16 cellular contexts compared by ENCODE assay signal in the genomic region with DNA sequence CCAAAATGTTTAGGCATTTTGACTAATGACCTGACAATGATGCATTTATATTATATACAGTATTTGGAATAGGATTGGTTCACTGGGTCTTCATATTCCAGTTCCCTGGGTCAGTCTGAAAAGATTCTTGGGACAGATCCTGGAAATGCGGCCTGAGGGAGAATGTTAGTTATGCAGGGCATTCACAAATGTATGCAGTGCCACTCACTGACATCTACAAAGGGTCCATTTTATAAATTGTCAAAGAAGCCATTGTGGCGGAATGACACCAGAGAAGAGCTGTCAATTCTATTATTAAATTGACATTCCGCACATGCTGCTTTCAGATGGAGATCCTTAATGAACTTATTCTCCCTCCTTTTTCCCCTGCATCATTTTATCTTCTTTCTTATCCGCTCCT.
"Had no signal": no experiment of that assay in that cellular context is flagged by ENCODE, and none has a peak within 500 bp of the region (broad histone marks: within the 10 kb centered on the region; RNA-seq: fewer than 3 reads in every experiment).

No MANE protein-coding gene starts in this region.

- H3K27me3 Mint-ChIP-seq: activated B cell treated with CpG ODN at 0.5 μM for 24 hours; activated CD4-positive, alpha-beta T cell treated with anti-CD3 and anti-CD28 coated beads, Interleukin-2, amount 10 ng/mL, durations not matched to agents 7 days and 5 days; activated naive CD4-positive, alpha-beta T cell treated with anti-CD3 and anti-CD28 coated beads, Interleukin-2, amount 10 ng/mL, durations not matched to agents 7 days and 5 days; central memory CD8-positive, alpha-beta T cell; effector memory CD8-positive, alpha-beta T cell had no signal

- H3K4me3 ChIP-seq: pancreas, skin epidermis, tibial nerve, vagina had no signal

- H3K9me3 Mint-ChIP-seq: activated naive CD4-positive, alpha-beta T cell treated with anti-CD3 and anti-CD28 coated beads, Interleukin-2, amount 10 ng/mL, durations not matched to agents 7 days and 5 days; brain; T-helper 1 cell treated with Interleukin-12 subunit alpha and Interleukin-12 subunit beta and Interleukin-4 antibody, amounts not matched to agents 30 μg/mL and 1 μg/mL, for 36 hours had no signal

- DNase-seq: activated B cell treated with CpG ODN at 0.5 μM for 24 hours; activated CD4-positive, alpha-beta T cell treated with anti-CD3 and anti-CD28 coated beads, Interleukin-2, amount 10 ng/mL, durations not matched to agents 7 days and 5 days; activated naive CD4-positive, alpha-beta T cell treated with anti-CD3 and anti-CD28 coated beads, Interleukin-2, amount 10 ng/mL, durations not matched to agents 7 days and 5 days; activated T-cell treated with anti-CD3 and anti-CD28 coated beads for 4 hours; effector memory CD8-positive, alpha-beta T cell; immature natural killer cell; left colon; pancreas had no signal

- H3K36me3 Mint-ChIP-seq: activated naive CD4-positive, alpha-beta T cell treated with anti-CD3 and anti-CD28 coated beads, Interleukin-2, amount 10 ng/mL, durations not matched to agents 7 days and 5 days; brain; immature natural killer cell had no signal

- H3K4me3 Mint-ChIP-seq: activated B cell treated with CpG ODN at 0.5 μM for 24 hours; activated CD4-positive, alpha-beta T cell treated with anti-CD3 and anti-CD28 coated beads, Interleukin-2, amount 10 ng/mL, durations not matched to agents 7 days and 5 days; activated naive CD4-positive, alpha-beta T cell treated with anti-CD3 and anti-CD28 coated beads, Interleukin-2, amount 10 ng/mL, durations not matched to agents 7 days and 5 days; central memory CD8-positive, alpha-beta T cell; effector memory CD8-positive, alpha-beta T cell; immature natural killer cell; neural crest cell; T-helper 1 cell treated with Interleukin-12 subunit alpha and Interleukin-12 subunit beta and Interleukin-4 antibody, amounts not matched to agents 30 μg/mL and 1 μg/mL, for 36 hours had no signal

- H3K4me1 ChIP-seq: pancreas, vagina had no signal

- H3K36me3 ChIP-seq: pancreas, tibial nerve, vagina had no signal

- H3K27me3 ChIP-seq: pancreas, tibial nerve, vagina had no signal

- H3K27ac ChIP-seq: pancreas, skin epidermis, vagina had no signal

- H3K4me1 Mint-ChIP-seq: activated B cell treated with CpG ODN at 0.5 μM for 24 hours; activated CD4-positive, alpha-beta T cell treated with anti-CD3 and anti-CD28 coated beads, Interleukin-2, amount 10 ng/mL, durations not matched to agents 7 days and 5 days; activated naive CD4-positive, alpha-beta T cell treated with anti-CD3 and anti-CD28 coated beads, Interleukin-2, amount 10 ng/mL, durations not matched to agents 7 days and 5 days; central memory CD8-positive, alpha-beta T cell; immature natural killer cell had no signal

- H3K27ac Mint-ChIP-seq: activated B cell treated with CpG ODN at 0.5 μM for 24 hours; activated CD4-positive, alpha-beta T cell treated with anti-CD3 and anti-CD28 coated beads, Interleukin-2, amount 10 ng/mL, durations not matched to agents 7 days and 5 days; activated naive CD4-positive, alpha-beta T cell treated with anti-CD3 and anti-CD28 coated beads, Interleukin-2, amount 10 ng/mL, durations not matched to agents 7 days and 5 days; activated T-helper 2 cell treated with anti-CD3 and anti-CD28 coated beads, Interferon-gamma antibody, Interleukin-2, Interleukin-4, amounts not matched to agents 10 μg/mL and 5 μg/mL and 100 μg/mL, durations not matched to agents 14 hours and 24 hours and 36 hours; brain; effector memory CD8-positive, alpha-beta T cell; immature natural killer cell; T-helper 1 cell treated with Interleukin-12 subunit alpha and Interleukin-12 subunit beta and Interleukin-4 antibody, amounts not matched to agents 30 μg/mL and 1 μg/mL, for 36 hours had no signal

- H3K9me3 ChIP-seq: pancreas, tibial nerve, vagina had no signal

- ATAC-seq: effector memory CD8-positive, alpha-beta T cell; left colon; pancreas had no signal
